ENCODE assay signal across 8 cellular contexts in the genomic region with DNA sequence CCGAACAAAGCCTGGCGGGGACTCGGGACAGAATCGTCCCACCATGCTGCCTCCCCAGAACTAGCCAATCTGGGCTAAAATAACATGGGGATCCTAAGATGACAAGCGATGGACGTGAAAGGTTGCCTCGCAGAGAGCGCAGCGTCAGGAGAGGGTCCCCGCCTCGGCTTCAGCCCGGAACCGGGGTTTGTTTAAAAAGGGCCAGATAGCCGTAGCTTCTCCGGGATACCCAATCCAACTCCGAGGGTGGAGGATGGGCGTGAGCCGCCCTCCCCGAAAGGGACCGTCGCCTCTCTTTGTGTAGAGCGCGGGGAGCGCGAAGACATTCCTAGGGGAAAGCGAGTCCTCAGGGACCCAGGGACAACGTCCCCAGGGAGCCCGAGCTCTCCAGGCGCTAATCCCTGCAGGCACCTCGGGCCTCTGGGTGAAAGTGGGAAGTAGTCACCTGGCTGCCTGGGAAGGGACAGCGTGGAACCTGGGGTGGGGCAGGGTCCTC. TPM values are rescaled to one million over a fixed set of nuclear protein-coding genes. Genes with fewer than 3 reads are reported as not detected.
A peak's percentile ranks its signal among the peaks of the same experiment; 100 is the strongest.
DNase-seq lines count a peak whose midpoint lies in the region; FAIRE-seq and TF ChIP-seq lines count a peak whose summit lies in the region.

No MANE protein-coding gene starts in this region.

- no peaks in the 10 kb centered on the region for H3K9me3 ChIP-seq in mucosa of rectum (ENCODE audit: control insufficient read depth in 2 of 2, low read length in 2 of 2)

- TF ChIP-seq CTCF in GM12875 (IDR thresholded peaks at IDR 0.05; ENCODE audit: borderline replicate concordance, insufficient read depth, low read depth, low read length) (no peak), MCF 10A (IDR thresholded peaks at IDR 0.05; ENCODE audit: unreplicated experiment) (no peak)

- intact Hi-C loops in MCF 10A (cut with micrococcal nuclease) = loop anchor here (10.0 kb wide), 1 partner anchor 169 kb away; no protein-coding TSS in a partner anchor

- H3K9me3 Mint-ChIP-seq in MCF 10A (ENCODE audit: unreplicated experiment) = no peaks in the 10 kb centered on the region

- H3K27me3 ChIP-seq in mucosa of rectum (ENCODE audit: control insufficient read depth in 2 of 2, insufficient read depth in 2 of 2, low read length in 2 of 2) = peaks cover 0 to 6% of the 10 kb centered on the region in 2 donors

- CTCF ChIA-PET in MCF 10A (lab: Yijun Ruan, JAX) = interaction anchor here (0.6 to 1.0 kb wide), 7 partner anchors 171 to 529 kb away, joined by 3 to 5 read pairs (median 3); no protein-coding TSS in a partner anchor

- H3K9ac ChIP-seq in mucosa of rectum (ENCODE audit: low read depth in 1 of 2, low read length in 2 of 2) = peak overlapping the region; percentile 74 to 75

- H3K36me3 Mint-ChIP-seq in MCF 10A (ENCODE audit: insufficient read depth, unreplicated experiment) = no peaks in the 10 kb centered on the region

- POLR2A ChIA-PET in MCF 10A (lab: Yijun Ruan, JAX) = interaction anchor here (0.6 to 0.7 kb wide), 2 partner anchors 367 to 1587 kb away, joined by 3 read pairs; no protein-coding TSS in a partner anchor

- no peak for FAIRE-seq in H54 (lab: Jason Lieb, UNC)

- peaks cover 8 to 17% of the 10 kb centered on the region in 2 donors for H3K4me1 ChIP-seq in mucosa of rectum (ENCODE audit: control insufficient read depth in 2 of 2, insufficient read depth in 2 of 2, low read length in 2 of 2)

- H3K27ac Mint-ChIP-seq in MCF 10A (ENCODE audit: low read depth, unreplicated experiment) = no peak overlapping the region

- DNase-seq in NCI-H2107 (lab: John Stamatoyannopoulos, UW) (peak; percentile 39), MCF 10A (ENCODE audit: unreplicated experiment) (peak; percentile 33), GM19240 (ENCODE audit: insufficient read length, low spot score) (no peak), H54 (ENCODE audit: insufficient read length, low spot score) (no peak), DMS153 treated with DMSO at 0.1 percent for 48 hours (lab: John Stamatoyannopoulos, UW; ENCODE audit: unreplicated experiment) (no peak), T1000 (lab: John Stamatoyannopoulos, UW) (no peak)

- H3K4me3 ChIP-seq in GM12875 (ENCODE audit: low read depth, low read length) (peak overlapping the region; percentile 43), mucosa of rectum (ENCODE audit: low read length in 2 of 2) (peak overlapping the region; percentile 88 to 89)

- no peaks in the 10 kb centered on the region for H3K27me3 Mint-ChIP-seq in MCF 10A (ENCODE audit: insufficient read depth, unreplicated experiment)

- BruUV-seq in MCF 10A (replicated peaks; lab: Mats Ljungman, UMichigan) = TSS peak; percentile 23

- H3K27ac ChIP-seq in mucosa of rectum (ENCODE audit: low read depth in 2 of 2, low read length in 2 of 2) = peak overlapping the region; percentile 87 to 89

- H3K4me3 Mint-ChIP-seq in MCF 10A (ENCODE audit: unreplicated experiment) = peak overlapping the region; percentile 78

- no peak for TF ChIP-seq POLR2A in H54 (IDR thresholded peaks at IDR 0.05; ENCODE audit: low read depth, low read length)

- no peaks in the 10 kb centered on the region for H3K4me1 Mint-ChIP-seq in MCF 10A (ENCODE audit: insufficient read depth, unreplicated experiment)

- no peaks in the 10 kb centered on the region for H3K36me3 ChIP-seq in mucosa of rectum (ENCODE audit: control insufficient read depth in 2 of 2, insufficient read depth in 2 of 2, low read length in 2 of 2)

RNA-seq across cellular contexts. Expression of a gene that starts 0.6 kb away (rescaled TPM):
- 7.2 and 10.4 TPM in 2 replicates for total RNA-seq in MCF 10A (2022)

RNA-seq across cellular contexts. Expression of a gene that starts 54.1 kb away (rescaled TPM):
- total RNA-seq in MCF 10A (2022) = 22.0 and 22.4 TPM in 2 replicates

Comparison
In these comparisons a context has a peak if more than half of its experiments do, and no peak if none do; other contexts are left out.
1. DNase-seq: peak in NCI-H2107 (single experiment) and MCF 10A (single experiment); none in GM19240 (single experiment), H54 (single experiment), DMS153 treated with DMSO at 0.1 percent for 48 hours (single experiment) and T1000 (single experiment).